Comparison of ENCODE assay signal across 1 cellular context in the genomic region with DNA sequence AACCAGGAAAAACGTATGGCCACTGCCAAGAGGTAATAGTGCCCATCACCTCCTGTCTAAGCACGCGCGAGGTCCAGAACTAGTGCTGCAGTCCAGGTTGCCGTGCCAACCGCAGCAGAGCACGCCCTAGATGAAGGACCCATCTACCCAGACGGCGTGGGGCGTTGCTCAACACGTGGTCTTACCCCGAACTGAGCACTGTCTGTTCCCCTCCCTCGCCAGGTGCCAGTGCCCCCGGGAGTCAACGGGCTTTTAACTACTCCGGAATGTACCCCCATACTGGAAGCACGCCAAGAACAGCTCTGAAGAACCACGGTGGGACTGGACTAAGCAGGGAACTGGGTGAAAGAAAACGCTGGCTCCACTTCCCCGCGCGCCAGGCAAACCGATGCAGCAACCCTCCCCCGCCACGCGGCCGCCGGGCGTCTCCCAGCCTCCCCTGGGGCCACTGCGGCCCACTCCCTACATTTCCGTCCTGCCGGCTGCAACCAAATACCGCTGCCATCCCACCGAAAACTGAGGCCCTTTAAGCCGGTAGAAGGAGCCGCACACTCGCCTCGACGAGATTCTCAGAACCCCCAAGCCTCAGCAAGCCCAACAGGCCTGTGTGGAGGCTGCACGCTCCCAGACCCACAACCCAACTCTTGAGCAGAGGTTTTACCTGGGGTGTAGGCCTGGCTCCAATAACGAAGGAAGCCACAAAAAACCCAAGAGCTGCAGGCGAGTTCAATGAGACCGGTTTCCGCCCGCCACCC.
TF ChIP-seq lines count a peak whose summit lies in the region.

A gene (minus strand): TSS at position 734 of the 755 bp plus-strand sequence. CDS start 812 bp downstream, outside the sequence.

TF ChIP-seq in GM23338, 12 proteins besides CTCF, POLR2A, EP300 and RAD21 (continued from another document):
- 0 out of 2 replicates have a peak, but pooled peaks have one; percentile 80 for TF ChIP-seq ZNF114 (CRISPR knock-in tag; IDR thresholded peaks at IDR 0.05)
- TF ChIP-seq, protein P1, sequence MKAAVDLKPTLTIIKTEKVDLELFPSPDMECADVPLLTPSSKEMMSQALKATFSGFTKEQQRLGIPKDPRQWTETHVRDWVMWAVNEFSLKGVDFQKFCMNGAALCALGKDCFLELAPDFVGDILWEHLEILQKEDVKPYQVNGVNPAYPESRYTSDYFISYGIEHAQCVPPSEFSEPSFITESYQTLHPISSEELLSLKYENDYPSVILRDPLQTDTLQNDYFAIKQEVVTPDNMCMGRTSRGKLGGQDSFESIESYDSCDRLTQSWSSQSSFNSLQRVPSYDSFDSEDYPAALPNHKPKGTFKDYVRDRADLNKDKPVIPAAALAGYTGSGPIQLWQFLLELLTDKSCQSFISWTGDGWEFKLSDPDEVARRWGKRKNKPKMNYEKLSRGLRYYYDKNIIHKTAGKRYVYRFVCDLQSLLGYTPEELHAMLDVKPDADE (IDR thresholded peaks at IDR 0.05), result peak; percentile 63; the same call in 1 of the 2 replicates
TF ChIP-seq in GM23338: peak in this region for 3.
